15 cellular contexts compared by ENCODE assay signal in genomic region chr10:132311338-132311939, GRCh38. TPM values are rescaled to one million over a fixed set of nuclear protein-coding genes. Genes with fewer than 3 reads are reported as not detected.
A peak's percentile ranks its signal among the peaks of the same experiment; 100 is the strongest.
DNase-seq lines count a peak whose midpoint lies in the region; ATAC-seq and TF ChIP-seq lines count a peak whose summit lies in the region.
"Had no signal": no experiment of that assay in that cellular context is flagged by ENCODE, and none has a peak within 500 bp of the region (broad histone marks: within the 10 kb centered on the region; RNA-seq: fewer than 3 reads in every experiment).

No MANE protein-coding gene starts in this region.

- no peak overlapping the region for H4K5ac ChIP-seq in IMR-90 (ENCODE audit: low read depth, low read length)

- H3K79me1 ChIP-seq in IMR-90 (ENCODE audit: low read depth in 1 of 2, low read length in 2 of 2) = no peaks in the 10 kb centered on the region

- H3K4me3 ChIP-seq in IMR-90 (ENCODE audit: insufficient read depth, low read depth, low read length) (no peak overlapping the region), endodermal cell (ENCODE audit: low read length) (no peak overlapping the region), osteoblast (ENCODE audit: insufficient read depth, low read length) (no peak overlapping the region)
- H3K4me3 ChIP-seq: cardiac muscle cell, gastrocnemius medialis, prostate gland had no signal

- H3K56ac ChIP-seq in IMR-90 (ENCODE audit: extremely low read depth, insufficient read depth, low read length) = no peak overlapping the region

- H3K36me3 ChIP-seq in IMR-90 (ENCODE audit: control insufficient read depth, insufficient read depth, low read length) (no peaks in the 10 kb centered on the region), endodermal cell (ENCODE audit: control insufficient read depth, insufficient read depth, low read length) (no peaks in the 10 kb centered on the region), osteoblast (ENCODE audit: insufficient read depth, low read length) (no peaks in the 10 kb centered on the region)
- H3K36me3 ChIP-seq: cardiac muscle cell, gastrocnemius medialis, prostate gland had no signal

- H3K4me2 ChIP-seq in IMR-90 (ENCODE audit: low read depth, low read length) = no peak overlapping the region
- no peak overlapping the region for H3K4me2 ChIP-seq in osteoblast (ENCODE audit: insufficient read depth, low read length)

- no peaks in the 10 kb centered on the region for H4K20me1 ChIP-seq in IMR-90 (ENCODE audit: insufficient read depth, low read length)
- H4K20me1 ChIP-seq in osteoblast (ENCODE audit: insufficient read depth, low read length) = no peaks in the 10 kb centered on the region

- no peak overlapping the region for H3K9ac ChIP-seq in IMR-90 (ENCODE audit: low read depth, low read length)
- no peak overlapping the region for H3K9ac ChIP-seq in endodermal cell (ENCODE audit: extremely low read depth, low read length, poor library complexity, severe bottlenecking)

- H2BK5ac ChIP-seq in IMR-90 (ENCODE audit: low read depth, low read length, poor library complexity, severe bottlenecking) = no peak overlapping the region

- H3K4me1 ChIP-seq in IMR-90 (ENCODE audit: control insufficient read depth, insufficient read depth, low read length) = peaks cover 5% of the 10 kb centered on the region; the same call in 1 of the 2 replicates
- no peaks in the 10 kb centered on the region for H3K4me1 ChIP-seq in endodermal cell (ENCODE audit: control insufficient read depth, insufficient read depth, low read length)
- peaks cover 4% of the 10 kb centered on the region for H3K4me1 ChIP-seq in osteoblast (ENCODE audit: insufficient read depth, low read length)

- TF ChIP-seq CTCF in IMR-90 (conservative IDR thresholded peaks at IDR 0.05; ENCODE audit: low read depth, low read length) = no peak
- TF ChIP-seq CTCF in endodermal cell (conservative IDR thresholded peaks at IDR 0.05) = peak; percentile 45
- no peak for TF ChIP-seq CTCF in osteoblast (IDR thresholded peaks at IDR 0.05; ENCODE audit: extremely low read depth, low read depth, low read length)

- in situ Hi-C loops in IMR-90 (cut with MboI; ENCODE audit: low sequenced_read_pairs) = no loop called here

- 0 out of 2 replicates have a peak, but pooled peaks cover 3% of the 10 kb centered on the region for H3K9me1 ChIP-seq in IMR-90 (ENCODE audit: insufficient read depth, low read length)

- no peak overlapping the region for H2BK120ac ChIP-seq in IMR-90 (ENCODE audit: low read depth, low read length)

- no peak overlapping the region for H2AK5ac ChIP-seq in IMR-90 (ENCODE audit: low read depth, low read length)

- H2AFZ ChIP-seq in IMR-90 (replicated peaks; ENCODE audit: low read length, poor library complexity) (no peak overlapping the region), osteoblast (ENCODE audit: low read length) (no peak overlapping the region)

- no peak overlapping the region for H4K8ac ChIP-seq in IMR-90 (ENCODE audit: low read depth in 2 of 2, low read length in 2 of 2)

- no peak for TF ChIP-seq POLR2A in IMR-90 (IDR thresholded peaks at IDR 0.05; ENCODE audit: low read depth, low read length)

- no peak overlapping the region for H2BK20ac ChIP-seq in IMR-90 (ENCODE audit: low read depth, low read length)

- H3K27me3 ChIP-seq in IMR-90 (ENCODE audit: control insufficient read depth, insufficient read depth, low read length) (peaks cover 5% of the 10 kb centered on the region; the same call in 1 of the 2 replicates), endodermal cell (ENCODE audit: control insufficient read depth, insufficient read depth, low read length, poor library complexity, severe bottlenecking) (peaks cover 46% of the 10 kb centered on the region), osteoblast (ENCODE audit: insufficient read depth, low read length) (peaks cover 16% of the 10 kb centered on the region)

- no peak overlapping the region for H3K18ac ChIP-seq in IMR-90 (ENCODE audit: low read depth, low read length)

- H3K4ac ChIP-seq in IMR-90 (ENCODE audit: low read depth, low read length) = no peak overlapping the region

- no TSS peak for BruUV-seq in IMR-90 (replicated peaks; lab: Mats Ljungman, UMichigan)

- TF ChIP-seq RAD21 in IMR-90 (IDR thresholded peaks at IDR 0.05; ENCODE audit: low read length) = no peak

- CTCF ChIA-PET in IMR-90 (lab: Yijun Ruan, JAX) = no interaction called here
- CTCF ChIA-PET in activated CD8-positive, alpha-beta memory T cell treated with anti-CD3 and anti-CD28 coated beads, Interleukin-2, amount 10 ng/mL, durations not matched to agents 7 days and 5 days (lab: Charles Lee) = interaction anchor here (1.0 kb wide), 1 partner anchor 9 kb away, joined by 3 read pairs; no protein-coding TSS in a partner anchor

- no peaks in the 10 kb centered on the region for H3K79me2 ChIP-seq in osteoblast (ENCODE audit: insufficient read depth, low read length)

- H3K9me3 Mint-ChIP-seq in endodermal cell = peaks cover 21% of the 10 kb centered on the region
- H3K9me3 Mint-ChIP-seq in stimulated activated naive B cell treated with anti-CD40 and anti-IgM and Interleukin-4, amounts not matched to agents 10 μg/mL and 1 μg/mL and 100 μg/mL, for 72 hours = peaks cover 4 to 7% of the 10 kb centered on the region in 2 donors
- H3K9me3 Mint-ChIP-seq in activated CD8-positive, alpha-beta memory T cell treated with anti-CD3 and anti-CD28 coated beads, Interleukin-2, amount 10 ng/mL, durations not matched to agents 7 days and 5 days (ENCODE audit: low read depth) = no peaks in the 10 kb centered on the region

- ATAC-seq in IMR-90 (ENCODE audit: low read depth) (no peak), sciatic nerve (no peak)
- ATAC-seq in stimulated activated naive B cell treated with anti-CD40 and anti-IgM and Interleukin-4, amounts not matched to agents 10 μg/mL and 1 μg/mL and 100 μg/mL, for 72 hours (replicated peaks) = no peak
- ATAC-seq in activated CD8-positive, alpha-beta memory T cell treated with anti-CD3 and anti-CD28 coated beads, Interleukin-2, amount 10 ng/mL, durations not matched to agents 7 days and 5 days = no peak
- ATAC-seq: activated CD8-positive, alpha-beta T cell treated with anti-CD3 and anti-CD28 coated beads for 36 hours; gastrocnemius medialis had no signal

- H3K23ac ChIP-seq in IMR-90 (ENCODE audit: low read depth, low read length) = no peak overlapping the region

- dilution Hi-C loops in IMR-90 (cut with HindIII; ENCODE audit: low sequenced_read_pairs, unreplicated experiment) = no loop called here

- POLR2A ChIA-PET in IMR-90 (lab: Charles Lee; ENCODE audit: unreplicated experiment) = no interaction called here

- H3K27me3 Mint-ChIP-seq in endodermal cell (ENCODE audit: insufficient read depth) = peaks cover 59% of the 10 kb centered on the region
- peaks cover 6 to 15% of the 10 kb centered on the region in 2 donors for H3K27me3 Mint-ChIP-seq in stimulated activated naive B cell treated with anti-CD40 and anti-IgM and Interleukin-4, amounts not matched to agents 10 μg/mL and 1 μg/mL and 100 μg/mL, for 72 hours
- H3K27me3 Mint-ChIP-seq in activated CD8-positive, alpha-beta memory T cell treated with anti-CD3 and anti-CD28 coated beads, Interleukin-2, amount 10 ng/mL, durations not matched to agents 7 days and 5 days = peaks cover 22% of the 10 kb centered on the region

- peaks cover 3% of the 10 kb centered on the region; the same call in 1 of the 2 replicates for H3K9me3 ChIP-seq in IMR-90 (ENCODE audit: control insufficient read depth, insufficient read depth, low read length)
- peaks cover 4% of the 10 kb centered on the region for H3K9me3 ChIP-seq in endodermal cell (ENCODE audit: control insufficient read depth, low read length)
- no peaks in the 10 kb centered on the region for H3K9me3 ChIP-seq in osteoblast (ENCODE audit: low read depth, low read length)
- H3K9me3 ChIP-seq: gastrocnemius medialis, prostate gland had no signal

- no peak overlapping the region for H3K27ac Mint-ChIP-seq in endodermal cell
- H3K27ac Mint-ChIP-seq in stimulated activated naive B cell treated with anti-CD40 and anti-IgM and Interleukin-4, amounts not matched to agents 10 μg/mL and 1 μg/mL and 100 μg/mL, for 72 hours = no peak overlapping the region
- H3K27ac Mint-ChIP-seq in activated CD8-positive, alpha-beta memory T cell treated with anti-CD3 and anti-CD28 coated beads, Interleukin-2, amount 10 ng/mL, durations not matched to agents 7 days and 5 days = no peak overlapping the region
- H3K27ac Mint-ChIP-seq: activated CD8-positive, alpha-beta T cell treated with anti-CD3 and anti-CD28 coated beads for 36 hours had no signal

- no peak overlapping the region for H2BK15ac ChIP-seq in IMR-90 (ENCODE audit: low read depth, low read length)

- H3K36me3 Mint-ChIP-seq in endodermal cell (ENCODE audit: low read depth) = peaks cover 2% of the 10 kb centered on the region
- H3K36me3 Mint-ChIP-seq in stimulated activated naive B cell treated with anti-CD40 and anti-IgM and Interleukin-4, amounts not matched to agents 10 μg/mL and 1 μg/mL and 100 μg/mL, for 72 hours = peaks cover 5 to 8% of the 10 kb centered on the region in 2 donors
- H3K36me3 Mint-ChIP-seq in activated CD8-positive, alpha-beta memory T cell treated with anti-CD3 and anti-CD28 coated beads, Interleukin-2, amount 10 ng/mL, durations not matched to agents 7 days and 5 days = no peaks in the 10 kb centered on the region

- no peak overlapping the region for H3K4me3 Mint-ChIP-seq in endodermal cell
- H3K4me3 Mint-ChIP-seq in stimulated activated naive B cell treated with anti-CD40 and anti-IgM and Interleukin-4, amounts not matched to agents 10 μg/mL and 1 μg/mL and 100 μg/mL, for 72 hours = no peak overlapping the region
- H3K4me3 Mint-ChIP-seq in activated CD8-positive, alpha-beta memory T cell treated with anti-CD3 and anti-CD28 coated beads, Interleukin-2, amount 10 ng/mL, durations not matched to agents 7 days and 5 days = no peak overlapping the region
- H3K4me3 Mint-ChIP-seq: activated CD8-positive, alpha-beta T cell treated with anti-CD3 and anti-CD28 coated beads for 36 hours had no signal

- H2AK9ac ChIP-seq in IMR-90 (replicated peaks; ENCODE audit: low read depth, low read length, poor library complexity) = no peak overlapping the region

- peak; percentile 36 for DNase-seq in NCI-H748 (lab: John Stamatoyannopoulos, UW; ENCODE audit: unreplicated experiment)
- no peak for DNase-seq in NCI-H748 treated with DMSO at 0.1 percent for 48 hours (lab: John Stamatoyannopoulos, UW)
- DNase-seq in IMR-90 = no peak
- peak; percentile 77 for DNase-seq in endodermal cell
- peak; percentile 45 for DNase-seq in sciatic nerve (ENCODE audit: low spot score)
- DNase-seq in osteoblast (ENCODE audit: insufficient read length, low spot score, missing footprints) = no peak
- DNase-seq in stimulated activated naive B cell treated with anti-CD40 and anti-IgM and Interleukin-4, amounts not matched to agents 10 μg/mL and 1 μg/mL and 100 μg/mL, for 72 hours = no peak
- DNase-seq in activated CD8-positive, alpha-beta memory T cell treated with anti-CD3 and anti-CD28 coated beads, Interleukin-2, amount 10 ng/mL, durations not matched to agents 7 days and 5 days = no peak
- DNase-seq: activated CD8-positive, alpha-beta T cell treated with anti-CD3 and anti-CD28 coated beads for 36 hours; activated naive CD4-positive, alpha-beta T cell treated with anti-CD3 and anti-CD28 coated beads, Interleukin-2, amount 50 U/mL, for 16 hours; gastrocnemius medialis; MM.1S; NCI-H446 treated with DMSO at 0.1 percent for 48 hours had no signal

- H3K27ac ChIP-seq in IMR-90 (ENCODE audit: insufficient read depth, low read length) (no peak overlapping the region), endodermal cell (ENCODE audit: low read depth, low read length) (no peak overlapping the region), osteoblast (ENCODE audit: low read depth, low read length) (no peak overlapping the region)
- H3K27ac ChIP-seq: cardiac muscle cell, gastrocnemius medialis, prostate gland had no signal

- WGBS in IMR-90 (ENCODE audit: extremely low coverage in 2 of 2, insufficient read length in 1 of 2), 2 experiments = 81% methylated on average over 14 of the region's 18 CpGs; no CpG with 5 or more reads in 1 of the 2 experiments
- WGBS in endodermal cell (ENCODE audit: insufficient coverage in 1 of 2, insufficient read length in 1 of 2), 2 experiments = 64 to 73% methylated on average over 10 to 18 of the region's 18 CpGs

- peaks cover 1% of the 10 kb centered on the region for H3K4me1 Mint-ChIP-seq in endodermal cell
- H3K4me1 Mint-ChIP-seq in stimulated activated naive B cell treated with anti-CD40 and anti-IgM and Interleukin-4, amounts not matched to agents 10 μg/mL and 1 μg/mL and 100 μg/mL, for 72 hours = peaks cover 3 to 8% of the 10 kb centered on the region in 2 donors
- H3K4me1 Mint-ChIP-seq in activated CD8-positive, alpha-beta memory T cell treated with anti-CD3 and anti-CD28 coated beads, Interleukin-2, amount 10 ng/mL, durations not matched to agents 7 days and 5 days = peaks cover 9% of the 10 kb centered on the region

- no peak overlapping the region for H3K14ac ChIP-seq in IMR-90 (replicated peaks; ENCODE audit: low read depth, low read length)

- H4K91ac ChIP-seq in IMR-90 (ENCODE audit: insufficient read depth, low read depth, low read length) = no peak overlapping the region

- intact Hi-C loops in IMR-90 (cut with micrococcal nuclease) = no loop called here
- intact Hi-C loops in sciatic nerve (cut with DNase I) = no loop called here

RNA-seq across cellular contexts. Expression of gene STK32C, which starts 3.7 kb away (rescaled TPM):
- 5.0 TPM in 2 replicates for total RNA-seq in IMR-90 (2012; rRNA removed)
- 8.3 and 9.0 TPM in 2 replicates for polyA plus RNA-seq in IMR-90 (2012; rRNA removed)
- polyA plus RNA-seq in IMR-90 (2012; cell fraction: cytosol; rRNA removed) = 10.5 and 10.6 TPM in 2 replicates
- 5.9 and 10.3 TPM in 2 replicates for polyA plus RNA-seq in IMR-90 (2012; cell fraction: nucleus; rRNA removed; ENCODE audit: low replicate concordance)
- 1 to 10 TPM; 8.4 to 9.9 TPM for total RNA-seq in endodermal cell
- polyA plus RNA-seq in endodermal cell (2013, experiment 1 of 2) = 20.9 TPM
- 18.8 TPM for polyA plus RNA-seq in endodermal cell (2013, experiment 2 of 2)
- total RNA-seq in sciatic nerve = 11.1 TPM
- 12.7 and 14.5 TPM in 2 replicates for total RNA-seq in osteoblast
- total RNA-seq in activated CD8-positive, alpha-beta memory T cell treated with anti-CD3 and anti-CD28 coated beads, Interleukin-2, amount 10 ng/mL, durations not matched to agents 7 days and 5 days = 10 to 100 TPM; 11.6 to 15.9 TPM

RNA-seq across cellular contexts. Expression of gene LRRC27, which starts 20.6 kb away (rescaled TPM):
- total RNA-seq in IMR-90 (2012; rRNA removed) (3.6 and 3.8 TPM in 2 replicates), endodermal cell (10 to 100 TPM; 10.3 to 14.6 TPM), sciatic nerve (12.4 TPM), osteoblast (11.2 and 13.4 TPM in 2 replicates)
- 5.0 and 5.3 TPM in 2 replicates for polyA plus RNA-seq in IMR-90 (2012; rRNA removed)
- polyA plus RNA-seq in IMR-90 (2012; cell fraction: cytosol; rRNA removed) = 2.7 and 5.5 TPM in 2 replicates
- polyA plus RNA-seq in IMR-90 (2012; cell fraction: nucleus; rRNA removed; ENCODE audit: low replicate concordance) = 30.8 and 31.9 TPM in 2 replicates
- polyA plus RNA-seq in endodermal cell (2013, experiment 1 of 2) = 12.8 TPM
- 12.3 TPM for polyA plus RNA-seq in endodermal cell (2013, experiment 2 of 2)
- 1 to 10 TPM; 5.4 to 5.8 TPM for total RNA-seq in activated CD8-positive, alpha-beta memory T cell treated with anti-CD3 and anti-CD28 coated beads, Interleukin-2, amount 10 ng/mL, durations not matched to agents 7 days and 5 days

Comparison
In these comparisons a context has a peak if more than half of its experiments do, and no peak if none do; other contexts are left out.
1. DNase-seq: peak in NCI-H748 (single experiment), endodermal cell (single experiment) and sciatic nerve (single experiment); none in NCI-H748 treated with DMSO at 0.1 percent for 48 hours (single experiment), IMR-90 (single experiment), osteoblast (single experiment), stimulated activated naive B cell treated with anti-CD40 and anti-IgM and Interleukin-4, amounts not matched to agents 10 μg/mL and 1 μg/mL and 100 μg/mL, for 72 hours (single experiment) and activated CD8-positive, alpha-beta memory T cell treated with anti-CD3 and anti-CD28 coated beads, Interleukin-2, amount 10 ng/mL, durations not matched to agents 7 days and 5 days (single experiment).